ENCODE assay signal across 25 cellular contexts in genomic region chr1:40834968-40835545, GRCh38. TPM values are rescaled to one million over a fixed set of nuclear protein-coding genes. Genes with fewer than 3 reads are reported as not detected.
"Had no signal": no experiment of that assay in that cellular context is flagged by ENCODE, and none has a peak within 500 bp of the region (broad histone marks: within the 10 kb centered on the region; RNA-seq: fewer than 3 reads in every experiment).

No MANE protein-coding gene starts in this region.

- H3K4me2 ChIP-seq: smooth muscle cell had no signal

- H3K9me3 ChIP-seq: esophagus squamous epithelium, ovary, prostate gland, stomach, thyroid gland, upper lobe of right lung had no signal

- H3K4me3 ChIP-seq: esophagus squamous epithelium, ovary, prostate gland, smooth muscle cell, stomach, thyroid gland, upper lobe of right lung had no signal

- H3K27me3 ChIP-seq: ovary, stomach, thyroid gland, upper lobe of right lung had no signal

- DNase-seq: activated CD4-positive, alpha-beta memory T cell treated with anti-CD3 and anti-CD28 coated beads for 36 hours; activated CD4-positive, alpha-beta T cell treated with anti-CD3 and anti-CD28 coated beads for 48 hours; activated CD8-positive, alpha-beta memory T cell treated with anti-CD3 and anti-CD28 coated beads, Interleukin-2, amount 50 U/mL, for 4 hours; activated gamma-delta T cell treated with Interleukin-2 at 50 U/mL for 16 hours; activated naive CD4-positive, alpha-beta T cell treated with anti-CD3 and anti-CD28 coated beads, Interleukin-2, amount 50 U/mL, for 16 hours; activated T-cell treated with anti-CD3 and anti-CD28 coated beads, Interleukin-2, amount 50 U/mL, for 1 hour; amygdala; caudate nucleus; endodermal cell; esophagus squamous epithelium; left ventricle myocardium superior; naive B cell; nephron progenitor cell; ovary; retina; stimulated activated CD4-positive, alpha-beta T cell treated with anti-CD3 and anti-CD28 coated beads, Interleukin-15, amount 100 ng/mL, for 24 hours; stimulated activated CD4-positive, alpha-beta T cell treated with anti-CD3 and anti-CD28 coated beads, Interleukin-2, amount 100 ng/mL, for 24 hours; stimulated activated naive B cell treated with anti-CD40 and anti-IgM and Interleukin-4, amounts not matched to agents 10 μg/mL and 1 μg/mL and 100 μg/mL, for 72 hours; stomach; T-helper 9 cell; thyroid gland; upper lobe of right lung; WERI-Rb-1 had no signal

- H3K36me3 ChIP-seq: esophagus squamous epithelium, ovary, prostate gland, thyroid gland, upper lobe of right lung, WERI-Rb-1 had no signal

- H3K4me1 ChIP-seq: esophagus squamous epithelium, prostate gland, stomach, upper lobe of right lung had no signal

- H3K27ac ChIP-seq: esophagus squamous epithelium, ovary, prostate gland, stomach, thyroid gland, upper lobe of right lung, WERI-Rb-1 had no signal

RNA-seq across cellular contexts. Expression of gene KCNQ4, which starts 51.5 kb away (rescaled TPM):
- total RNA-seq: smooth muscle cell had no signal
